8 cellular contexts compared by ENCODE assay signal in the genomic region with DNA sequence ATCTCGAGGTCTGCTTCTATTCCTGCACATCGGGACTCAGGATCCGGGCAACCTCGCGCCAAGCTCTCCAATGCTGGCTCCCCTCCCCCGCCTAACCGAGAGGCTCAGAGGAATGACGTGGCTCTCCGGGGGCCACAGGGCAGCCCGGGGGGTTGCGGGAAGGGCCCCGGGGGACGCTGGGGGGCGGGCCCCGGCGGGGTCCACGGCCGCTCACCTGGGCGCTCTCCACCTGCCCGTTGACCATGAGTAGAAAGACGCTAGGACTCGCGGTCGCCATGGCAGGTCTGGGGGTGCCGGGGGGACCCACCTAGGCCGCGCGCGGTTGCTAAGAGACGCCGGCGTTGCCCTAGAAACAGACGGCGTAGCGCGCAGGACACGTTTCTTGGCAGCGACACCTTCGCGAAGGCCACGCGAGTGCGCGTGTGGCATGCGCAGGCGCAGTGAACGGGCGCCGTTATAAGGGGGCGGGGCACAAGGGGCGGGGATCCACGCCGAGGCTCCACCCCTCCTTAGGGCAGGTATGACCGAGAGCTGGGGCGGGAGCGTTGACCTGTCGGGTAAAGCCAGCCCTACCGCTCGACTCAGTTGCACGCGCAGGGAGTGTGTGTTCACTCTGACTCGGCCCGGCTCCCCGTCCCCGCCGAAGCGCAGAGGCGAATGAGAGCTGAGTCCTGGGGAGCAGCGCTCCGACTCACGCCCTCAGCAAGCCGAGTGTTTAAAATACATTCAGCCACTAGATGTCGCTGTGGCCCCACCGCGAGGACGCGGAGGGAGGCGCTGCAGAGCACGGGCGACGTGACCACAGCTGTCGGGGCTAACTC. TPM values are rescaled to one million over a fixed set of nuclear protein-coding genes. Genes with fewer than 3 reads are reported as not detected.
DNase-seq lines count a peak whose midpoint lies in the region; ATAC-seq and TF ChIP-seq lines count a peak whose summit lies in the region.

A gene with protein sequence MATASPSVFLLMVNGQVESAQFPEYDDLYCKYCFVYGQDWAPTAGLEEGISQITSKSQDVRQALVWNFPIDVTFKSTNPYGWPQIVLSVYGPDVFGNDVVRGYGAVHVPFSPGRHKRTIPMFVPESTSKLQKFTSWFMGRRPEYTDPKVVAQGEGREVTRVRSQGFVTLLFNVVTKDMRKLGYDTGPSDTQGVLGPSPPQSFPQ (minus strand): TSS at position 431 of the 821 bp plus-strand sequence. CDS start 154 bp downstream, at position 277.

- no peaks in the 10 kb centered on the region for H3K4me1 ChIP-seq in HUES64 (ENCODE audit: insufficient read depth, low read length)
- H3K4me1 ChIP-seq in OCI-LY3 (ENCODE audit: low read length) = no peaks in the 10 kb centered on the region
- H3K4me1 ChIP-seq in esophagus (ENCODE audit: control insufficient read depth in 2 of 2, insufficient read depth in 2 of 2, low read length in 1 of 2) = peaks cover 0 to 2% of the 10 kb centered on the region in 2 donors
- H3K4me1 ChIP-seq in mucosa of stomach (ENCODE audit: control insufficient read depth, insufficient read depth, low read length) = peaks cover 7% of the 10 kb centered on the region

- peak; percentile 94 for DNase-seq in DMS 273 (lab: John Stamatoyannopoulos, UW; ENCODE audit: unreplicated experiment)
- peak; percentile 98 for DNase-seq in activated T-cell treated with anti-CD3 and anti-CD28 coated beads, Interleukin-2, amount 50 U/mL, for 24 hours
- peak; percentile 93 for DNase-seq in stimulated activated CD8-positive, alpha-beta memory T cell treated with anti-CD3 and anti-CD28 coated beads, Interleukin-7, amount 100 ng/mL, for 1 hour (ENCODE audit: low read depth in 2 of 2)

- H2AFZ ChIP-seq in OCI-LY3 (ENCODE audit: low read depth, low read length) = peak within 1 kb of the TSS; percentile 30; the same call in 1 of the 2 replicates

- no peaks in the 10 kb centered on the region for H3K27me3 ChIP-seq in HUES64 (ENCODE audit: insufficient read depth, low read length)
- no peaks in the 10 kb centered on the region for H3K27me3 ChIP-seq in OCI-LY3 (ENCODE audit: low read depth, low read length)
- no peaks in the 10 kb centered on the region for H3K27me3 ChIP-seq in esophagus (ENCODE audit: control insufficient read depth in 1 of 2, insufficient read depth in 2 of 2, low read length in 2 of 2)
- no peaks in the 10 kb centered on the region for H3K27me3 ChIP-seq in mucosa of stomach (ENCODE audit: control insufficient read depth, insufficient read depth, low read length)

- H3K36me3 ChIP-seq in HUES64 (ENCODE audit: insufficient read depth, low read length) = peaks cover 6% of the 10 kb centered on the region; the same call in 1 of the 2 replicates
- H3K36me3 ChIP-seq in OCI-LY3 (replicated peaks; ENCODE audit: low read depth, low read length) = no peaks in the 10 kb centered on the region
- no peaks in the 10 kb centered on the region for H3K36me3 ChIP-seq in esophagus (ENCODE audit: control insufficient read depth in 2 of 2, insufficient read depth in 2 of 2, low read length in 1 of 2)
- H3K36me3 ChIP-seq in mucosa of stomach (ENCODE audit: control insufficient read depth, insufficient read depth, low read length) = peaks cover under 1% of the 10 kb centered on the region

- no peaks in the 10 kb centered on the region for H3K9me3 Mint-ChIP-seq in activated T-cell treated with anti-CD3 and anti-CD28 coated beads, Interleukin-2, amount 50 U/mL, for 24 hours

- peaks cover 15% of the 10 kb centered on the region for H3K27me3 Mint-ChIP-seq in activated T-cell treated with anti-CD3 and anti-CD28 coated beads, Interleukin-2, amount 50 U/mL, for 24 hours

- peak within 1 kb of the TSS; percentile 77 for H3K27ac ChIP-seq in HUES64 (ENCODE audit: low read depth, low read length)
- H3K27ac ChIP-seq in OCI-LY3 (ENCODE audit: low read length) = no peak within 1 kb of the TSS
- peak within 1 kb of the TSS; percentile 90 to 95 for H3K27ac ChIP-seq in esophagus (ENCODE audit: low read depth in 2 of 2, low read length in 1 of 2)

- peak within 1 kb of the TSS; percentile 84 for H3K4me3 Mint-ChIP-seq in activated T-cell treated with anti-CD3 and anti-CD28 coated beads, Interleukin-2, amount 50 U/mL, for 24 hours

- H3K9ac ChIP-seq in HUES64 (ENCODE audit: low read depth, low read length) (peak within 1 kb of the TSS; percentile 54), OCI-LY3 (ENCODE audit: low read length) (peak within 1 kb of the TSS; percentile 68), mucosa of stomach (ENCODE audit: low read length) (peak within 1 kb of the TSS; percentile 57)

- no peaks in the 10 kb centered on the region for H3K79me2 ChIP-seq in OCI-LY3 (ENCODE audit: low read length)

- under 1% methylated on average over 82 of the region's 82 CpGs for WGBS in HUES64
- WGBS in esophagus, 2 donors = 0 to 1% methylated on average over 78 to 82 of the region's 82 CpGs

- H4K20me1 ChIP-seq in OCI-LY3 (ENCODE audit: insufficient read depth, low read length) = no peaks in the 10 kb centered on the region

- H3K4me1 Mint-ChIP-seq in activated T-cell treated with anti-CD3 and anti-CD28 coated beads, Interleukin-2, amount 50 U/mL, for 24 hours (ENCODE audit: low read depth) = peaks cover 10% of the 10 kb centered on the region

- H3K9me3 ChIP-seq in HUES64 (ENCODE audit: insufficient read depth, low read depth, low read length) (no peaks in the 10 kb centered on the region), OCI-LY3 (ENCODE audit: insufficient read depth, low read length) (no peaks in the 10 kb centered on the region), esophagus (ENCODE audit: control insufficient read depth in 2 of 2, insufficient read depth in 1 of 2, low read depth in 1 of 2, low read length in 1 of 2) (no peaks in the 10 kb centered on the region), mucosa of stomach (ENCODE audit: control insufficient read depth, low read length) (no peaks in the 10 kb centered on the region)

- TF ChIP-seq CTCF in OCI-LY3 (IDR thresholded peaks at IDR 0.05; ENCODE audit: low read depth, low read length) = peak; percentile 63

- H3K27ac Mint-ChIP-seq in activated T-cell treated with anti-CD3 and anti-CD28 coated beads, Interleukin-2, amount 50 U/mL, for 24 hours = peak within 1 kb of the TSS; percentile 93

- H3K4me3 ChIP-seq in HUES64 (ENCODE audit: low read length) = peak within 1 kb of the TSS; percentile 75
- peak within 1 kb of the TSS; percentile 87 for H3K4me3 ChIP-seq in OCI-LY3 (ENCODE audit: low read length)
- peak within 1 kb of the TSS; percentile 63 to 67 for H3K4me3 ChIP-seq in esophagus (ENCODE audit: low read depth in 1 of 2, low read length in 2 of 2)
- peak within 1 kb of the TSS; percentile 38 for H3K4me3 ChIP-seq in mucosa of stomach (ENCODE audit: low read length)

- H3K36me3 Mint-ChIP-seq in activated T-cell treated with anti-CD3 and anti-CD28 coated beads, Interleukin-2, amount 50 U/mL, for 24 hours (ENCODE audit: low read depth) = no peaks in the 10 kb centered on the region

- ATAC-seq in GM21447 (IDR thresholded peaks at IDR 0.05; ENCODE audit: unreplicated experiment) = peak; percentile 84

- peak within 1 kb of the TSS; percentile 65 for H3K4me2 ChIP-seq in OCI-LY3 (ENCODE audit: low read length)

RNA-seq across cellular contexts. Expression of the gene that starts here (rescaled TPM):
- polyA plus RNA-seq in HUES64 (2013, experiment 1 of 2) = 25.8 TPM
- polyA plus RNA-seq in HUES64 (2013, experiment 2 of 2) = 26.4 TPM
- 10 to 100 TPM in 1 of 2 donors, 1 to 10 TPM in 1; 8.2 to 11.5 TPM for polyA plus RNA-seq in esophagus
